Comparison of ENCODE assay signal across 23 cellular contexts in genomic region chr18:48312066-48312465, GRCh38.
DNase-seq lines count a peak whose midpoint lies in the region; ATAC-seq and TF ChIP-seq lines count a peak whose summit lies in the region.
"Had no signal": no experiment of that assay in that cellular context is flagged by ENCODE, and none has a peak within 500 bp of the region (broad histone marks: within the 10 kb centered on the region; RNA-seq: fewer than 3 reads in every experiment).

No MANE protein-coding gene starts in this region.

- ATAC-seq in natural killer cell treated with Interleukin-12 subunit alpha and Interleukin-12 subunit beta and Interleukin-15 and Interleukin-18, amount 100 ng/mL, for 72 hours, result no peak
- ATAC-seq in natural killer cell (no peak), upper lobe of right lung (no peak), GM21825 (IDR thresholded peaks at IDR 0.05; ENCODE audit: unreplicated experiment) (no peak), GM21528 (IDR thresholded peaks at IDR 0.05; ENCODE audit: low FRiP score, unreplicated experiment) (no peak)
- ATAC-seq in activated naive CD4-positive, alpha-beta T cell treated with anti-CD3 and anti-CD28 coated beads, Interleukin-2, amount 50 U/mL, for 72 hours, result no peak

- H3K27ac Mint-ChIP-seq in natural killer cell treated with Interleukin-12 subunit alpha and Interleukin-12 subunit beta and Interleukin-15 and Interleukin-18, amount 100 ng/mL, for 72 hours, result no peak overlapping the region
- H3K27ac Mint-ChIP-seq in natural killer cell, result no peak overlapping the region
- peak overlapping the region in 1 of 2 donors; percentile 65 for H3K27ac Mint-ChIP-seq in activated naive CD4-positive, alpha-beta T cell treated with anti-CD3 and anti-CD28 coated beads, Interleukin-2, amount 50 U/mL, for 72 hours
- H3K27ac Mint-ChIP-seq: CD4-positive, alpha-beta memory T cell had no signal

- intact Hi-C loops in natural killer cell (cut with micrococcal nuclease) (no loop called here), mammary epithelial cell (cut with micrococcal nuclease) (no loop called here), upper lobe of right lung (cut with DNase I) (no loop called here)

- no peaks in the 10 kb centered on the region for H3K36me3 Mint-ChIP-seq in natural killer cell treated with Interleukin-12 subunit alpha and Interleukin-12 subunit beta and Interleukin-15 and Interleukin-18, amount 100 ng/mL, for 72 hours
- no peaks in the 10 kb centered on the region for H3K36me3 Mint-ChIP-seq in natural killer cell
- no peaks in the 10 kb centered on the region for H3K36me3 Mint-ChIP-seq in activated naive CD4-positive, alpha-beta T cell treated with anti-CD3 and anti-CD28 coated beads, Interleukin-2, amount 50 U/mL, for 72 hours
- H3K36me3 Mint-ChIP-seq: CD4-positive, alpha-beta memory T cell had no signal

- peaks cover 0 to 5% of the 10 kb centered on the region in 2 donors for H3K27me3 Mint-ChIP-seq in natural killer cell treated with Interleukin-12 subunit alpha and Interleukin-12 subunit beta and Interleukin-15 and Interleukin-18, amount 100 ng/mL, for 72 hours
- peaks cover 0 to 7% of the 10 kb centered on the region in 2 donors for H3K27me3 Mint-ChIP-seq in natural killer cell (ENCODE audit: low read depth in 2 of 2)

- H2AFZ ChIP-seq in mammary epithelial cell (ENCODE audit: low read depth, low read length), result no peak overlapping the region

- 35% methylated on average over 5 of the region's 5 CpGs for WGBS in mammary epithelial cell (ENCODE audit: low coverage, missing lambda C conversion rate)

- no peaks in the 10 kb centered on the region for H3K9me3 Mint-ChIP-seq in natural killer cell treated with Interleukin-12 subunit alpha and Interleukin-12 subunit beta and Interleukin-15 and Interleukin-18, amount 100 ng/mL, for 72 hours
- no peaks in the 10 kb centered on the region for H3K9me3 Mint-ChIP-seq in natural killer cell
- no peaks in the 10 kb centered on the region for H3K9me3 Mint-ChIP-seq in activated naive CD4-positive, alpha-beta T cell treated with anti-CD3 and anti-CD28 coated beads, Interleukin-2, amount 50 U/mL, for 72 hours
- H3K9me3 Mint-ChIP-seq: CD4-positive, alpha-beta memory T cell had no signal

- no peaks in the 10 kb centered on the region for H3K4me1 Mint-ChIP-seq in natural killer cell treated with Interleukin-12 subunit alpha and Interleukin-12 subunit beta and Interleukin-15 and Interleukin-18, amount 100 ng/mL, for 72 hours (ENCODE audit: low read depth in 2 of 2)
- no peaks in the 10 kb centered on the region for H3K4me1 Mint-ChIP-seq in natural killer cell
- H3K4me1 Mint-ChIP-seq: CD4-positive, alpha-beta memory T cell had no signal

- in situ Hi-C loops in mammary epithelial cell (cut with MboI; ENCODE audit: low sequenced_read_pairs in 2 of 2), result no loop called here

- peak; percentile 41 for DNase-seq in natural killer cell treated with Interleukin-12 subunit alpha and Interleukin-12 subunit beta and Interleukin-15 and Interleukin-18, amount 100 ng/mL, for 72 hours (ENCODE audit: low spot score)
- DNase-seq in natural killer cell (no peak), mammary epithelial cell (peak; percentile 44), myocyte (ENCODE audit: low read depth) (peak; percentile 90), upper lobe of right lung (peak; percentile 38)
- DNase-seq in activated naive CD4-positive, alpha-beta T cell treated with anti-CD3 and anti-CD28 coated beads, Interleukin-2, amount 50 U/mL, for 72 hours (ENCODE audit: low spot score in 2 of 2), result no peak
- DNase-seq: 8988T; Caco-2; CD4-positive, alpha-beta memory T cell; DMS 273 treated with DMSO at 0.1 percent for 48 hours; DND-41; Kasumi-1; NCI-H1092; NCI-H1436 treated with DMSO at 0.1 percent for 48 hours; NCI-H2029; NCI-H2227 treated with DMSO at 0.1 percent for 48 hours; NCI-H510A treated with DMSO at 0.1 percent for 48 hours; NCI-H748 treated with DMSO at 0.1 percent for 48 hours; SIG-M5; SK-N-SH had no signal

- H3K4me1 ChIP-seq in mammary epithelial cell (ENCODE audit: insufficient read depth, low read length) (peaks cover 22% of the 10 kb centered on the region), upper lobe of right lung (peaks cover 5% of the 10 kb centered on the region)
- H3K4me1 ChIP-seq: BLaER1 treated with 17β-estradiol and CSF1 and Interleukin-3, amounts not matched to agents 10 nM and 100 nM; Caco-2 had no signal

- CTCF ChIA-PET in mammary epithelial cell (lab: Charles Lee; ENCODE audit: low non-redundant PET), result interaction anchor here (0.6 kb wide), 1 partner anchor 133 kb away, joined by 7 read pairs; no protein-coding TSS in a partner anchor

- no peaks in the 10 kb centered on the region for H4K20me1 ChIP-seq in mammary epithelial cell (ENCODE audit: insufficient read depth, low read length)
- H4K20me1 ChIP-seq: BLaER1 treated with 17β-estradiol and CSF1 and Interleukin-3, amounts not matched to agents 10 nM and 100 nM had no signal

- H3K4me2 ChIP-seq in mammary epithelial cell (ENCODE audit: insufficient read depth, low read depth, low read length), result no peak overlapping the region
- H3K4me2 ChIP-seq: BLaER1 treated with 17β-estradiol and CSF1 and Interleukin-3, amounts not matched to agents 10 nM and 100 nM; SK-N-SH had no signal

- no peak overlapping the region for H3K9ac ChIP-seq in mammary epithelial cell (ENCODE audit: insufficient read depth, low read length)
- H3K9ac ChIP-seq: BLaER1 treated with 17β-estradiol and CSF1 and Interleukin-3, amounts not matched to agents 10 nM and 100 nM; SK-N-SH had no signal

- dilution Hi-C loops in mammary epithelial cell (cut with HindIII; ENCODE audit: low sequenced_read_pairs), result no loop called here

- no peak overlapping the region for H3K4me3 ChIP-seq in mammary epithelial cell (replicated peaks in 1 of 3; ENCODE audit: insufficient read depth in 1 of 3, low read depth in 2 of 3, low read length in 3 of 3)
- no peak overlapping the region for H3K4me3 ChIP-seq in upper lobe of right lung
- H3K4me3 ChIP-seq: BLaER1 treated with 17β-estradiol and CSF1 and Interleukin-3, amounts not matched to agents 10 nM and 100 nM had no signal

- no peaks in the 10 kb centered on the region for H3K79me2 ChIP-seq in mammary epithelial cell (ENCODE audit: insufficient read depth, low read length)

- no TSS peak for BruUV-seq in mammary epithelial cell (replicated peaks; lab: Mats Ljungman, UMichigan)

- H3K27ac ChIP-seq in mammary epithelial cell (ENCODE audit: insufficient read depth, low read depth, low read length), result no peak overlapping the region
- H3K27ac ChIP-seq in upper lobe of right lung, result no peak overlapping the region
- H3K27ac ChIP-seq: BLaER1 treated with 17β-estradiol and CSF1 and Interleukin-3, amounts not matched to agents 10 nM and 100 nM had no signal

- H3K27me3 ChIP-seq in mammary epithelial cell (ENCODE audit: insufficient read depth, low read length), result no peaks in the 10 kb centered on the region
- no peaks in the 10 kb centered on the region for H3K27me3 ChIP-seq in upper lobe of right lung
- H3K27me3 ChIP-seq: BLaER1 treated with 17β-estradiol and CSF1 and Interleukin-3, amounts not matched to agents 10 nM and 100 nM had no signal

- H3K4me3 Mint-ChIP-seq in natural killer cell treated with Interleukin-12 subunit alpha and Interleukin-12 subunit beta and Interleukin-15 and Interleukin-18, amount 100 ng/mL, for 72 hours, result no peak overlapping the region
- H3K4me3 Mint-ChIP-seq in natural killer cell, result no peak overlapping the region
- H3K4me3 Mint-ChIP-seq: CD4-positive, alpha-beta memory T cell had no signal

- no peak for TF ChIP-seq CTCF in natural killer cell (IDR thresholded peaks at IDR 0.05)
- TF ChIP-seq CTCF in mammary epithelial cell (conservative IDR thresholded peaks at IDR 0.05 in 1 of 2, IDR thresholded peaks at IDR 0.05 in 1 of 2; ENCODE audit: extremely low read depth in 1 of 2, insufficient read depth in 1 of 2, low read depth in 1 of 2, low read length in 2 of 2), result no peak
- no peak for TF ChIP-seq CTCF in upper lobe of right lung (IDR thresholded peaks at IDR 0.05)

- H3K9me3 ChIP-seq in mammary epithelial cell (replicated peaks; ENCODE audit: insufficient read depth, low read length) (no peaks in the 10 kb centered on the region), upper lobe of right lung (no peaks in the 10 kb centered on the region)
- H3K9me3 ChIP-seq: BLaER1 treated with 17β-estradiol and CSF1 and Interleukin-3, amounts not matched to agents 10 nM and 100 nM; Caco-2; SK-N-SH had no signal

- no peaks in the 10 kb centered on the region for H3K36me3 ChIP-seq in mammary epithelial cell (ENCODE audit: insufficient read depth, low read length)
- H3K36me3 ChIP-seq in upper lobe of right lung, result no peaks in the 10 kb centered on the region
- H3K36me3 ChIP-seq: BLaER1 treated with 17β-estradiol and CSF1 and Interleukin-3, amounts not matched to agents 10 nM and 100 nM had no signal

Comparison
In these comparisons a context has a peak if more than half of its experiments do, and no peak if none do; other contexts are left out.
1. DNase-seq: peak in natural killer cell treated with Interleukin-12 subunit alpha and Interleukin-12 subunit beta and Interleukin-15 and Interleukin-18, amount 100 ng/mL, for 72 hours (single experiment), mammary epithelial cell (single experiment), myocyte (single experiment) and upper lobe of right lung (single experiment); none in natural killer cell (single experiment) and activated naive CD4-positive, alpha-beta T cell treated with anti-CD3 and anti-CD28 coated beads, Interleukin-2, amount 50 U/mL, for 72 hours (0 of 2).